In genomic region chr7:132854238-132854637, GRCh38 we compare ENCODE assay signal across 30 cellular contexts.
"Had no signal": no experiment of that assay in that cellular context is flagged by ENCODE, and none has a peak within 500 bp of the region (broad histone marks: within the 10 kb centered on the region; RNA-seq: fewer than 3 reads in every experiment).

No MANE protein-coding gene starts in this region.

- H3K4me1 ChIP-seq: pancreas, psoas muscle, spleen, suprapubic skin, testis, tibial artery, transverse colon, upper lobe of right lung, uterus had no signal

- ATAC-seq: naive thymus-derived CD8-positive, alpha-beta T cell; natural killer cell treated with Interleukin-12 subunit alpha and Interleukin-12 subunit beta and Interleukin-15 and Interleukin-18, amount 100 ng/mL, for 72 hours; psoas muscle; right cardiac atrium; sciatic nerve; stimulated activated memory B cell treated with anti-CD40 and anti-IgM and Interleukin-4, amounts not matched to agents 10 μg/mL and 1 μg/mL and 100 μg/mL, for 72 hours; stimulated activated naive CD8-positive, alpha-beta T cell treated with anti-CD3 and anti-CD28 coated beads, Interleukin-15, amount 100 ng/mL, for 72 hours; stimulated activated naive CD8-positive, alpha-beta T cell treated with anti-CD3 and anti-CD28 coated beads, Interleukin-15, Interleukin-2, amounts not matched to agents 100 U/mL and 50 U/mL, for 24 hours; upper lobe of right lung had no signal

- H3K4me2 ChIP-seq: smooth muscle cell had no signal

- H3K9me3 Mint-ChIP-seq: naive thymus-derived CD8-positive, alpha-beta T cell; natural killer cell treated with Interleukin-12 subunit alpha and Interleukin-12 subunit beta and Interleukin-15 and Interleukin-18, amount 100 ng/mL, for 72 hours; nephron progenitor cell; neural crest cell; stimulated activated memory B cell treated with anti-CD40 and anti-IgM and Interleukin-4, amounts not matched to agents 10 μg/mL and 1 μg/mL and 100 μg/mL, for 72 hours; stimulated activated naive CD8-positive, alpha-beta T cell treated with anti-CD3 and anti-CD28 coated beads, Interleukin-15, amount 100 ng/mL, for 72 hours; type B pancreatic cell had no signal

- H3K27me3 Mint-ChIP-seq: naive thymus-derived CD8-positive, alpha-beta T cell; natural killer cell treated with Interleukin-12 subunit alpha and Interleukin-12 subunit beta and Interleukin-15 and Interleukin-18, amount 100 ng/mL, for 72 hours; stimulated activated memory B cell treated with anti-CD40 and anti-IgM and Interleukin-4, amounts not matched to agents 10 μg/mL and 1 μg/mL and 100 μg/mL, for 72 hours; stimulated activated naive CD8-positive, alpha-beta T cell treated with anti-CD3 and anti-CD28 coated beads, Interleukin-15, amount 100 ng/mL, for 72 hours; type B pancreatic cell had no signal

- DNase-seq: naive thymus-derived CD8-positive, alpha-beta T cell; nephron progenitor cell; nucleus accumbens; pancreas; psoas muscle; right cardiac atrium; spleen; stimulated activated CD4-positive, alpha-beta T cell treated with anti-CD3 and anti-CD28 coated beads, Interleukin-12 subunit alpha, Interleukin-12 subunit beta, amount 100 ng/mL, for 4 hours; stimulated activated CD4-positive, alpha-beta T cell treated with anti-CD3 and anti-CD28 coated beads, Interleukin-1b, Interleukin-23, amount 100 ng/mL, for 48 hours; stimulated activated CD4-positive, alpha-beta T cell treated with anti-CD3 and anti-CD28 coated beads, Interleukin-4, amount 100 ng/mL, for 1 hour; stimulated activated CD4-positive, alpha-beta T cell treated with anti-CD3 and anti-CD28 coated beads, Interleukin-4, amount 100 ng/mL, for 4 hours; stimulated activated CD8-positive, alpha-beta memory T cell treated with anti-CD3 and anti-CD28 coated beads, Interleukin-4, amount 100 ng/mL, for 48 hours; stimulated activated naive CD4-positive, alpha-beta T cell; stimulated activated naive CD8-positive, alpha-beta T cell treated with anti-CD3 and anti-CD28 coated beads, Interleukin-15, amount 100 ng/mL, for 72 hours; stimulated activated naive CD8-positive, alpha-beta T cell treated with anti-CD3 and anti-CD28 coated beads, Interleukin-15, Interleukin-2, amounts not matched to agents 100 U/mL and 50 U/mL, for 24 hours; substantia nigra; testis; tibial artery; transverse colon; upper lobe of right lung; uterus had no signal

- H3K36me3 ChIP-seq: neutrophil, pancreas, suprapubic skin, tibial artery, transverse colon, upper lobe of right lung, uterus had no signal

- FAIRE-seq: pancreas had no signal

- H3K9me3 ChIP-seq: neutrophil, pancreas, psoas muscle, spleen, suprapubic skin, testis, tibial artery, transverse colon, upper lobe of right lung, uterus had no signal

- H3K27ac ChIP-seq: neutrophil, pancreas, psoas muscle, skin epidermis, spleen, suprapubic skin, testis, tibial artery, transverse colon, upper lobe of right lung, uterus had no signal

- H3K36me3 Mint-ChIP-seq: natural killer cell treated with Interleukin-12 subunit alpha and Interleukin-12 subunit beta and Interleukin-15 and Interleukin-18, amount 100 ng/mL, for 72 hours had no signal

- H3K27ac Mint-ChIP-seq: naive thymus-derived CD8-positive, alpha-beta T cell; natural killer cell treated with Interleukin-12 subunit alpha and Interleukin-12 subunit beta and Interleukin-15 and Interleukin-18, amount 100 ng/mL, for 72 hours; nephron progenitor cell; stimulated activated memory B cell treated with anti-CD40 and anti-IgM and Interleukin-4, amounts not matched to agents 10 μg/mL and 1 μg/mL and 100 μg/mL, for 72 hours; stimulated activated naive CD8-positive, alpha-beta T cell treated with anti-CD3 and anti-CD28 coated beads, Interleukin-15, amount 100 ng/mL, for 72 hours; type B pancreatic cell had no signal

- H3K4me3 ChIP-seq: pancreas, psoas muscle, skin epidermis, smooth muscle cell, spleen, suprapubic skin, testis, tibial artery, transverse colon, upper lobe of right lung, uterus had no signal

- H3K4me3 Mint-ChIP-seq: naive thymus-derived CD8-positive, alpha-beta T cell; natural killer cell treated with Interleukin-12 subunit alpha and Interleukin-12 subunit beta and Interleukin-15 and Interleukin-18, amount 100 ng/mL, for 72 hours; nephron progenitor cell; neural crest cell; stimulated activated memory B cell treated with anti-CD40 and anti-IgM and Interleukin-4, amounts not matched to agents 10 μg/mL and 1 μg/mL and 100 μg/mL, for 72 hours; stimulated activated naive CD8-positive, alpha-beta T cell treated with anti-CD3 and anti-CD28 coated beads, Interleukin-15, amount 100 ng/mL, for 72 hours; type B pancreatic cell had no signal

- H3K27me3 ChIP-seq: neutrophil, pancreas, spleen, suprapubic skin, testis, tibial artery, transverse colon, upper lobe of right lung, uterus had no signal
